ENCODE assay signal across 11 cellular contexts in the genomic region with DNA sequence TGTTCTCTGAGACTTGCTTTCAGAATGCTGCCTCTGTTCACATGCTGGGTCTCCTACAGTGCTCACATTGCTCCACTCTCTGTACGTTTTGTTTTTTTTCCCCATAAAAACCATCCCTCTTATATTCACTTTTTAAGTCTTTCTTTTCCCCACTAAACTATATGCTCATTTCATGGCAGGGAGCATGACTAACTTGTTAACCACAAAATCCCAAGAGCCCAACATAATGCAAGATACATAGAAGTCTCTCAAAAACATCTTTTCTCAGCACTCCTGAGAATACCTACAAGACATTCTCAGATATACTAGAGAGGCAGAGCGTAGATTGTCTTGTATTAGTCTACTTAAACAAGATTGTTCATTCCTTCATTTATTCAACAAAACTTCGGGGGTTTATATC.
DNase-seq lines count a peak whose midpoint lies in the region; ATAC-seq, FAIRE-seq and TF ChIP-seq lines count a peak whose summit lies in the region.
"Had no signal": no experiment of that assay in that cellular context is flagged by ENCODE, and none has a peak within 500 bp of the region (broad histone marks: within the 10 kb centered on the region; RNA-seq: fewer than 3 reads in every experiment).

No MANE protein-coding gene starts in this region.

- CTCF ChIA-PET in GM12878 (lab: Yijun Ruan, JAX) = interaction anchor here (0.9 to 17.7 kb wide), 8 partner anchors 10 to 559 kb away, joined by 3 to 590 read pairs (median 8); no protein-coding TSS in a partner anchor

- intact Hi-C loops in GM12878 (cut with micrococcal nuclease; ENCODE audit: unreplicated experiment) = loop anchor here (10.0 kb wide), 2 partner anchors 709 to 1111 kb away; no protein-coding TSS in a partner anchor

- no peak overlapping the region for H3K9ac ChIP-seq in GM12878 (ENCODE audit: control insufficient read depth, insufficient read depth, low read length)

- peak; percentile 10 to 12 for ATAC-seq in activated naive CD4-positive, alpha-beta T cell treated with anti-CD3 and anti-CD28 coated beads, Interleukin-2, amount 50 U/mL, for 72 hours
- peak; percentile 6 for ATAC-seq in HG03108 (IDR thresholded peaks at IDR 0.05; ENCODE audit: unreplicated experiment)
- ATAC-seq in GM12878 = peak; percentile 13
- no peak for ATAC-seq in natural killer cell treated with Interleukin-12 subunit alpha and Interleukin-12 subunit beta and Interleukin-15 and Interleukin-18, amount 100 ng/mL, for 72 hours

- H2AFZ ChIP-seq in GM12878 (ENCODE audit: control insufficient read depth, low read depth, low read length) = peak overlapping the region; percentile 9

- FAIRE-seq in GM12878 (lab: Jason Lieb, UNC) = no peak
- FAIRE-seq: frontal cortex had no signal

- no peaks in the 10 kb centered on the region for H3K79me2 ChIP-seq in GM12878 (ENCODE audit: control insufficient read depth, insufficient read depth, low read length)

- BruUV-seq in GM12878 (replicated peaks; lab: Mats Ljungman, UMichigan) = no TSS peak

- DNase-seq in activated naive CD4-positive, alpha-beta T cell treated with anti-CD3 and anti-CD28 coated beads, Interleukin-2, amount 50 U/mL, for 72 hours (ENCODE audit: low spot score in 2 of 2) = no peak
- no peak for DNase-seq in activated naive CD4-positive, alpha-beta T cell treated with Interleukin-2 at 50 U/mL for 16 hours
- DNase-seq in GM12878 (ENCODE audit: low read depth, low spot score) (no peak), HK-2 (ENCODE audit: unreplicated experiment) (no peak), A172 (ENCODE audit: low spot score) (no peak)
- no peak for DNase-seq in natural killer cell treated with Interleukin-12 subunit alpha and Interleukin-12 subunit beta and Interleukin-15 and Interleukin-18, amount 100 ng/mL, for 72 hours (ENCODE audit: low spot score)
- DNase-seq in activated CD4-positive, CD25-positive, alpha-beta regulatory T cell treated with anti-CD3 and anti-CD28 coated beads, Interleukin-2, amount 50 U/mL, for 72 hours = no peak
- DNase-seq: adrenal gland, NCI-H1694 treated with DMSO at 0.1 percent for 48 hours had no signal

- H3K27me3 Mint-ChIP-seq in natural killer cell treated with Interleukin-12 subunit alpha and Interleukin-12 subunit beta and Interleukin-15 and Interleukin-18, amount 100 ng/mL, for 72 hours = peaks cover 6 to 10% of the 10 kb centered on the region in 2 donors

- H3K4me2 ChIP-seq in GM12878 (ENCODE audit: control insufficient read depth, insufficient read depth) = peak overlapping the region; percentile 49

- no peak for TF ChIP-seq EP300 in GM12878 (IDR thresholded peaks at IDR 0.05; ENCODE audit: borderline replicate concordance in 1 of 2, control insufficient read depth in 1 of 2, low read depth in 2 of 2, low read length in 2 of 2)

- POLR2A ChIA-PET in GM12878 (lab: Charles Lee) = interaction anchor here (1.0 to 2.5 kb wide), 8 partner anchors 10 to 487 kb away, joined by 3 to 13 read pairs (median 7); no protein-coding TSS in a partner anchor

- no peak for TF ChIP-seq RAD21 in GM12878 (IDR thresholded peaks at IDR 0.05; ENCODE audit: insufficient read depth, low read depth, low read length)

- in situ Hi-C loops in GM12878 (cut with MboI) = no loop called here

- no peak for TF ChIP-seq POLR2A in GM12878 (IDR thresholded peaks at IDR 0.05; ENCODE audit: low read depth, low read length)

- H3K27ac ChIP-seq in GM12878 (ENCODE audit: control insufficient read depth, insufficient read depth) = no peak overlapping the region
- H3K27ac ChIP-seq: adrenal gland had no signal

- H3K4me3 ChIP-seq in GM12878 = no peak overlapping the region
- H3K4me3 ChIP-seq: adrenal gland had no signal

- H4K20me1 ChIP-seq in GM12878 (ENCODE audit: control insufficient read depth, insufficient read depth) = no peaks in the 10 kb centered on the region

- peak overlapping the region in 1 of 2 donors; percentile 4 for H3K27ac Mint-ChIP-seq in activated naive CD4-positive, alpha-beta T cell treated with anti-CD3 and anti-CD28 coated beads, Interleukin-2, amount 50 U/mL, for 72 hours
- H3K27ac Mint-ChIP-seq in natural killer cell treated with Interleukin-12 subunit alpha and Interleukin-12 subunit beta and Interleukin-15 and Interleukin-18, amount 100 ng/mL, for 72 hours = no peak overlapping the region

- H3K9me3 Mint-ChIP-seq in activated naive CD4-positive, alpha-beta T cell treated with anti-CD3 and anti-CD28 coated beads, Interleukin-2, amount 50 U/mL, for 72 hours = no peaks in the 10 kb centered on the region
- no peaks in the 10 kb centered on the region for H3K9me3 Mint-ChIP-seq in natural killer cell treated with Interleukin-12 subunit alpha and Interleukin-12 subunit beta and Interleukin-15 and Interleukin-18, amount 100 ng/mL, for 72 hours

- no peaks in the 10 kb centered on the region; a peak in 1 of 4 replicates for H3K27me3 ChIP-seq in GM12878 (replicated peaks in 1 of 2; ENCODE audit: control insufficient read depth in 2 of 2, insufficient read depth in 2 of 2, low read length in 1 of 2)
- H3K27me3 ChIP-seq: adrenal gland had no signal

- H3K4me3 Mint-ChIP-seq in natural killer cell treated with Interleukin-12 subunit alpha and Interleukin-12 subunit beta and Interleukin-15 and Interleukin-18, amount 100 ng/mL, for 72 hours = no peak overlapping the region

- RAD21 ChIA-PET in GM12878 (lab: Charles Lee; ENCODE audit: unreplicated experiment) = interaction anchor here (1.0 to 7.9 kb wide), 19 partner anchors 11 to 674 kb away, joined by 3 to 114 read pairs (median 6); partner anchors contain the start of genes CCDC82, CEP57, JRKL and SESN3

- SMC1A ChIA-PET in GM12878 (lab: Charles Lee; ENCODE audit: uncharacterized antibody, unreplicated experiment) = interaction anchor here (0.7 to 20.2 kb wide), 31 partner anchors 9 to 1180 kb away, joined by 3 to 474 read pairs (median 6); partner anchors contain the start of genes CEP57, MAML2 and SESN3

- 1% methylated on average over 3 of the region's 3 CpGs for WGBS in GM12878 (ENCODE audit: insufficient coverage, insufficient replicate concordance, low lambda C conversion rate, missing lambda C conversion rate)

- no peaks in the 10 kb centered on the region for H3K36me3 ChIP-seq in GM12878 (ENCODE audit: control insufficient read depth in 2 of 2, insufficient read depth in 2 of 2, low read length in 1 of 2)
- H3K36me3 ChIP-seq: adrenal gland had no signal

- TF ChIP-seq CTCF in GM12878 (IDR thresholded peaks at IDR 0.05 in 2 of 3, conservative IDR thresholded peaks at IDR 0.05 in 1 of 3; ENCODE audit: control insufficient read depth in 2 of 3, extremely low read depth in 1 of 3, insufficient read depth in 1 of 3, low read depth in 3 of 3, low read length in 3 of 3) = no peak

- H3K4me1 Mint-ChIP-seq in natural killer cell treated with Interleukin-12 subunit alpha and Interleukin-12 subunit beta and Interleukin-15 and Interleukin-18, amount 100 ng/mL, for 72 hours (ENCODE audit: low read depth in 2 of 2) = peaks cover 3 to 6% of the 10 kb centered on the region in 2 donors

- H3K4me1 ChIP-seq in GM12878 (ENCODE audit: control insufficient read depth, insufficient read depth, low read length) = peaks cover 26% of the 10 kb centered on the region

- no peaks in the 10 kb centered on the region for H3K9me3 ChIP-seq in GM12878 (replicated peaks; ENCODE audit: control insufficient read depth, insufficient read depth, low read length)
- H3K9me3 ChIP-seq: adrenal gland had no signal

- no peaks in the 10 kb centered on the region for H3K36me3 Mint-ChIP-seq in activated naive CD4-positive, alpha-beta T cell treated with anti-CD3 and anti-CD28 coated beads, Interleukin-2, amount 50 U/mL, for 72 hours
- H3K36me3 Mint-ChIP-seq in natural killer cell treated with Interleukin-12 subunit alpha and Interleukin-12 subunit beta and Interleukin-15 and Interleukin-18, amount 100 ng/mL, for 72 hours = no peaks in the 10 kb centered on the region

TF ChIP-seq in GM12878, 131 proteins besides CTCF, POLR2A, EP300 and RAD21 (continues in another document):
- TF ChIP-seq SMAD5 (IDR thresholded peaks at IDR 0.05; ENCODE audit: low read depth) (no peak), JUNB (IDR thresholded peaks at IDR 0.05) (0 out of 2 replicates have a peak, but pooled peaks have one; percentile 5), MEF2B (IDR thresholded peaks at IDR 0.05; ENCODE audit: partially characterized antibody, poor library complexity, severe bottlenecking) (peak; percentile 2), CUX1 (IDR thresholded peaks at IDR 0.05; ENCODE audit: insufficient replicate concordance, low read depth, low read length) (peak; percentile 66)

Comparison
In these comparisons a context has a peak if more than half of its experiments do, and no peak if none do; other contexts are left out.
1. ATAC-seq: peak in activated naive CD4-positive, alpha-beta T cell treated with anti-CD3 and anti-CD28 coated beads, Interleukin-2, amount 50 U/mL, for 72 hours (2 of 2), HG03108 (single experiment) and GM12878 (single experiment); none in natural killer cell treated with Interleukin-12 subunit alpha and Interleukin-12 subunit beta and Interleukin-15 and Interleukin-18, amount 100 ng/mL, for 72 hours (0 of 2).